1 cellular context compared by ENCODE assay signal in genomic region chr3:129248286-129248979, GRCh38.
TF ChIP-seq lines count a peak whose summit lies in the region.

No MANE protein-coding gene starts in this region.

TF ChIP-seq in H1, 55 proteins besides CTCF, POLR2A, EP300 and RAD21:
- TF ChIP-seq TBP (IDR thresholded peaks at IDR 0.05; ENCODE audit: low read depth, low read length) (no peak), ATF3 (IDR thresholded peaks at IDR 0.05; ENCODE audit: insufficient read depth, low read depth, low read length) (no peak), TAF7 (optimal IDR thresholded peaks at IDR 0.05; ENCODE audit: borderline replicate concordance, low read depth, low read length) (no peak), CBX5 (IDR thresholded peaks at IDR 0.05; ENCODE audit: low read depth, low read length) (no peak), TCF12 (IDR thresholded peaks at IDR 0.05; ENCODE audit: low read depth, low read length) (no peak), KDM4A (IDR thresholded peaks at IDR 0.05; ENCODE audit: low read depth, low read length, severe bottlenecking) (no peak), USF2 (IDR thresholded peaks at IDR 0.05; ENCODE audit: low read length) (no peak), POU5F1 (IDR thresholded peaks at IDR 0.05; ENCODE audit: low read depth, low read length) (no peak), ASH2L (IDR thresholded peaks at IDR 0.05; ENCODE audit: low read length) (no peak), ZNF274 (IDR thresholded peaks at IDR 0.05; ENCODE audit: borderline replicate concordance, extremely low read depth, low read length) (no peak), SP4 (IDR thresholded peaks at IDR 0.05; ENCODE audit: low read length) (no peak), CTBP2 (IDR thresholded peaks at IDR 0.05; ENCODE audit: borderline replicate concordance, insufficient read depth, insufficient read length, low read length) (no peak), CBX8 (IDR thresholded peaks at IDR 0.05; ENCODE audit: borderline replicate concordance, low read depth, low read length) (no peak), ATF2 (IDR thresholded peaks at IDR 0.05; ENCODE audit: low read length) (no peak), YY1 (IDR thresholded peaks at IDR 0.05; ENCODE audit: low read depth, low read length) (no peak), TEAD4 (IDR thresholded peaks at IDR 0.05; ENCODE audit: low read depth, low read length) (no peak), CHD2 (IDR thresholded peaks at IDR 0.05; ENCODE audit: low read length) (no peak)
